In the genomic region with DNA sequence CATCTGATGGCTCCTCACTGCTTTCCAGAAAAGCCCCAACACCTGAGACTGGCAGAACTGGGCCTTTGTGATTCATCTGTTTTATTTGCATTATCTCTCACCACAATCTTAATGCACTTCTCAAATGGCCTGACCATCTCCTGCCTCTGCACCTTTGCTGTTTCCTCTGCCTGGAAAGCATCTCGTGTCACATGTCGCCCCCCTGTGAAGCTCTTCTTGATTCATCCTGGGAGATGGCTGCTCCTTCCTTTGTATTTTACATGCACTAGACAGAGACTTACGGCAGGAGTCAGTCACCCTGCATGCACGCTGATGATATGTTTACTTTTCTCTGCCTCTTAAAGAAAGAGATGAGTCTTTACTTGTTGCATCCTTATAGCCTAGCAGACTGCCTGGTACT, we compare ENCODE assay signal across 1 cellular context.
TF ChIP-seq lines count a peak whose summit lies in the region.

No MANE protein-coding gene starts in this region.

TF ChIP-seq in GM23338, 12 proteins besides CTCF, POLR2A, EP300 and RAD21 (continued from another document):
- TF ChIP-seq REST (IDR thresholded peaks at IDR 0.05; ENCODE audit: unreplicated experiment) (no peak), CREB1 (CRISPR knock-in tag; IDR thresholded peaks at IDR 0.05; ENCODE audit: low read depth) (no peak), ZNF114 (CRISPR knock-in tag; IDR thresholded peaks at IDR 0.05) (no peak), NANOG (IDR thresholded peaks at IDR 0.05; ENCODE audit: borderline replicate concordance) (no peak), JUNB (IDR thresholded peaks at IDR 0.05; ENCODE audit: unreplicated experiment) (no peak)
- TF ChIP-seq, protein P1, sequence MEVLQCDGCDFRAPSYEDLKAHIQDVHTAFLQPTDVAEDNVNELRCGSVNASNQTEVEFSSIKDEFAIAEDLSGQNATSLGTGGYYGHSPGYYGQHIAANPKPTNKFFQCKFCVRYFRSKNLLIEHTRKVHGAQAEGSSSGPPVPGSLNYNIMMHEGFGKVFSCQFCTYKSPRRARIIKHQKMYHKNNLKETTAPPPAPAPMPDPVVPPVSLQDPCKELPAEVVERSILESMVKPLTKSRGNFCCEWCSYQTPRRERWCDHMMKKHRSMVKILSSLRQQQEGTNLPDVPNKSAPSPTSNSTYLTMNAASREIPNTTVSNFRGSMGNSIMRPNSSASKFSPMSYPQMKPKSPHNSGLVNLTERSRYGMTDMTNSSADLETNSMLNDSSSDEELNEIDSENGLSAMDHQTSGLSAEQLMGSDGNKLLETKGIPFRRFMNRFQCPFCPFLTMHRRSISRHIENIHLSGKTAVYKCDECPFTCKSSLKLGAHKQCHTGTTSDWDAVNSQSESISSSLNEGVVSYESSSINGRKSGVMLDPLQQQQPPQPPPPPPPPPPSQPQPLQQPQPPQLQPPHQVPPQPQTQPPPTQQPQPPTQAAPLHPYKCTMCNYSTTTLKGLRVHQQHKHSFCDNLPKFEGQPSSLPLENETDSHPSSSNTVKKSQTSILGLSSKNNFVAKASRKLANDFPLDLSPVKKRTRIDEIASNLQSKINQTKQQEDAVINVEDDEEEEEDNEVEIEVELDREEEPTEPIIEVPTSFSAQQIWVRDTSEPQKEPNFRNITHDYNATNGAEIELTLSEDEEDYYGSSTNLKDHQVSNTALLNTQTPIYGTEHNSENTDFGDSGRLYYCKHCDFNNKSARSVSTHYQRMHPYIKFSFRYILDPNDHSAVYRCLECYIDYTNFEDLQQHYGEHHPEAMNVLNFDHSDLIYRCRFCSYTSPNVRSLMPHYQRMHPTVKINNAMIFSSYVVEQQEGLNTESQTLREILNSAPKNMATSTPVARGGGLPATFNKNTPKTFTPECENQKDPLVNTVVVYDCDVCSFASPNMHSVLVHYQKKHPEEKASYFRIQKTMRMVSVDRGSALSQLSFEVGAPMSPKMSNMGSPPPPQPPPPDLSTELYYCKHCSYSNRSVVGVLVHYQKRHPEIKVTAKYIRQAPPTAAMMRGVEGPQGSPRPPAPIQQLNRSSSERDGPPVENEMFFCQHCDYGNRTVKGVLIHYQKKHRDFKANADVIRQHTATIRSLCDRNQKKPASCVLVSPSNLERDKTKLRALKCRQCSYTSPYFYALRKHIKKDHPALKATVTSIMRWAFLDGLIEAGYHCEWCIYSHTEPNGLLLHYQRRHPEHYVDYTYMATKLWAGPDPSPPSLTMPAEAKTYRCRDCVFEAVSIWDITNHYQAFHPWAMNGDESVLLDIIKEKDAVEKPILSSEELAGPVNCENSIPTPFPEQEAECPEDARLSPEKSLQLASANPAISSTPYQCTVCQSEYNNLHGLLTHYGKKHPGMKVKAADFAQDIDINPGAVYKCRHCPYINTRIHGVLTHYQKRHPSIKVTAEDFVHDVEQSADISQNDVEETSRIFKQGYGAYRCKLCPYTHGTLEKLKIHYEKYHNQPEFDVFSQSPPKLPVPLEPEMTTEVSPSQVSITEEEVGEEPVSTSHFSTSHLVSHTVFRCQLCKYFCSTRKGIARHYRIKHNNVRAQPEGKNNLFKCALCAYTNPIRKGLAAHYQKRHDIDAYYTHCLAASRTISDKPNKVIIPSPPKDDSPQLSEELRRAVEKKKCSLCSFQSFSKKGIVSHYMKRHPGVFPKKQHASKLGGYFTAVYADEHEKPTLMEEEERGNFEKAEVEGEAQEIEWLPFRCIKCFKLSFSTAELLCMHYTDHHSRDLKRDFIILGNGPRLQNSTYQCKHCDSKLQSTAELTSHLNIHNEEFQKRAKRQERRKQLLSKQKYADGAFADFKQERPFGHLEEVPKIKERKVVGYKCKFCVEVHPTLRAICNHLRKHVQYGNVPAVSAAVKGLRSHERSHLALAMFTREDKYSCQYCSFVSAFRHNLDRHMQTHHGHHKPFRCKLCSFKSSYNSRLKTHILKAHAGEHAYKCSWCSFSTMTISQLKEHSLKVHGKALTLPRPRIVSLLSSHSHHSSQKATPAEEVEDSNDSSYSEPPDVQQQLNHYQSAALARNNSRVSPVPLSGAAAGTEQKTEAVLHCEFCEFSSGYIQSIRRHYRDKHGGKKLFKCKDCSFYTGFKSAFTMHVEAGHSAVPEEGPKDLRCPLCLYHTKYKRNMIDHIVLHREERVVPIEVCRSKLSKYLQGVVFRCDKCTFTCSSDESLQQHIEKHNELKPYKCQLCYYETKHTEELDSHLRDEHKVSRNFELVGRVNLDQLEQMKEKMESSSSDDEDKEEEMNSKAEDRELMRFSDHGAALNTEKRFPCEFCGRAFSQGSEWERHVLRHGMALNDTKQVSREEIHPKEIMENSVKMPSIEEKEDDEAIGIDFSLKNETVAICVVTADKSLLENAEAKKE (CRISPR knock-in tag; IDR thresholded peaks at IDR 0.05) = no peak
